13 cellular contexts compared by ENCODE assay signal in genomic region chr1:16208270-16208987, GRCh38. TPM values are rescaled to one million over a fixed set of nuclear protein-coding genes. Genes with fewer than 3 reads are reported as not detected.
DNase-seq lines count a peak whose midpoint lies in the region; ATAC-seq lines count a peak whose summit lies in the region.
"Had no signal": no experiment of that assay in that cellular context is flagged by ENCODE, and none has a peak within 500 bp of the region (broad histone marks: within the 10 kb centered on the region; RNA-seq: fewer than 3 reads in every experiment).

No MANE protein-coding gene starts in this region.

- peak overlapping the region; percentile 31 for H3K4me3 Mint-ChIP-seq in activated CD4-positive, alpha-beta T cell treated with anti-CD3 and anti-CD28 coated beads, Interleukin-2, amount 10 ng/mL, durations not matched to agents 24 days and 14 days
- peak overlapping the region; percentile 48 to 82 for H3K4me3 Mint-ChIP-seq in effector memory CD8-positive, alpha-beta T cell

- peaks cover 6% of the 10 kb centered on the region for H3K4me1 Mint-ChIP-seq in activated CD4-positive, alpha-beta T cell treated with anti-CD3 and anti-CD28 coated beads, Interleukin-2, amount 10 ng/mL, durations not matched to agents 24 days and 14 days
- peaks cover 11 to 18% of the 10 kb centered on the region in 2 donors for H3K4me1 Mint-ChIP-seq in effector memory CD8-positive, alpha-beta T cell (ENCODE audit: low read depth in 2 of 2)

- intact Hi-C loops in activated CD4-positive, alpha-beta T cell treated with anti-CD3 and anti-CD28 coated beads, Interleukin-2, amount 10 ng/mL, durations not matched to agents 24 days and 14 days (cut with micrococcal nuclease): no loop called here

- H3K36me3 Mint-ChIP-seq in activated CD4-positive, alpha-beta T cell treated with anti-CD3 and anti-CD28 coated beads, Interleukin-2, amount 10 ng/mL, durations not matched to agents 24 days and 14 days (ENCODE audit: low read depth): peaks cover 2% of the 10 kb centered on the region
- H3K36me3 Mint-ChIP-seq in effector memory CD8-positive, alpha-beta T cell (ENCODE audit: insufficient read depth): peaks cover 3% of the 10 kb centered on the region

- no peak for DNase-seq in activated CD4-positive, alpha-beta T cell treated with anti-CD3 and anti-CD28 coated beads, Interleukin-2, amount 10 ng/mL, durations not matched to agents 24 days and 14 days
- no peak for DNase-seq in activated CD4-positive, alpha-beta T cell treated with anti-CD3 and anti-CD28 coated beads for 48 hours
- peak; percentile 65 for DNase-seq in NCI-H1092 (lab: John Stamatoyannopoulos, UW)
- no peak for DNase-seq in effector memory CD8-positive, alpha-beta T cell
- DNase-seq in COR-L47 (lab: John Stamatoyannopoulos, UW): no peak
- DNase-seq in ecto neural progenitor cell (ENCODE audit: low spot score): no peak
- DNase-seq: activated T-cell treated with anti-CD3 and anti-CD28 coated beads, Interleukin-2, amount 50 U/mL, for 24 hours; NCI-H1694; nucleus accumbens; stimulated activated CD4-positive, alpha-beta T cell treated with anti-CD3 and anti-CD28 coated beads, Interleukin-4, amount 100 ng/mL, for 4 hours had no signal

- no peak for ATAC-seq in effector memory CD8-positive, alpha-beta T cell (replicated peaks)
- no peak for ATAC-seq in HG02759 (IDR thresholded peaks at IDR 0.05; ENCODE audit: unreplicated experiment)
- ATAC-seq: left lobe of liver had no signal

- H3K27ac ChIP-seq in skin epidermis: peak overlapping the region in 11 of 21 experiments; percentile 0 to 90 (median 60)

- H3K9me3 Mint-ChIP-seq in activated CD4-positive, alpha-beta T cell treated with anti-CD3 and anti-CD28 coated beads, Interleukin-2, amount 10 ng/mL, durations not matched to agents 24 days and 14 days: no peaks in the 10 kb centered on the region
- H3K9me3 Mint-ChIP-seq in effector memory CD8-positive, alpha-beta T cell: no peaks in the 10 kb centered on the region
- H3K9me3 Mint-ChIP-seq: activated T-cell treated with anti-CD3 and anti-CD28 coated beads, Interleukin-2, amount 50 U/mL, for 24 hours had no signal

- H3K27ac Mint-ChIP-seq in activated CD4-positive, alpha-beta T cell treated with anti-CD3 and anti-CD28 coated beads, Interleukin-2, amount 10 ng/mL, durations not matched to agents 24 days and 14 days: peak overlapping the region; percentile 35
- peak overlapping the region in 1 of 2 donors; percentile 89 for H3K27ac Mint-ChIP-seq in effector memory CD8-positive, alpha-beta T cell
- H3K27ac Mint-ChIP-seq: activated T-cell treated with anti-CD3 and anti-CD28 coated beads, Interleukin-2, amount 50 U/mL, for 24 hours had no signal

- H3K4me3 ChIP-seq in skin epidermis: no peak overlapping the region

- peaks cover 9% of the 10 kb centered on the region for H3K27me3 Mint-ChIP-seq in activated CD4-positive, alpha-beta T cell treated with anti-CD3 and anti-CD28 coated beads, Interleukin-2, amount 10 ng/mL, durations not matched to agents 24 days and 14 days
- H3K27me3 Mint-ChIP-seq in effector memory CD8-positive, alpha-beta T cell: no peaks in the 10 kb centered on the region
- H3K27me3 Mint-ChIP-seq: activated T-cell treated with anti-CD3 and anti-CD28 coated beads, Interleukin-2, amount 50 U/mL, for 24 hours had no signal

RNA-seq across cellular contexts. Expression of gene ARHGEF19, which starts 4.0 kb away (rescaled TPM):
- total RNA-seq in activated CD4-positive, alpha-beta T cell treated with anti-CD3 and anti-CD28 coated beads, Interleukin-2, amount 10 ng/mL, durations not matched to agents 24 days and 14 days: 8.5 and 8.8 TPM in 2 replicates

RNA-seq across cellular contexts. Expression of gene CPLANE2, which starts 28.6 kb away (rescaled TPM):
- total RNA-seq in activated CD4-positive, alpha-beta T cell treated with anti-CD3 and anti-CD28 coated beads, Interleukin-2, amount 10 ng/mL, durations not matched to agents 24 days and 14 days: 4.8 and 6.1 TPM in 2 replicates

RNA-seq across cellular contexts. Expression of gene EPHA2, which starts 52.6 kb away (rescaled TPM):
- not detected in 2 replicates for total RNA-seq in activated CD4-positive, alpha-beta T cell treated with anti-CD3 and anti-CD28 coated beads, Interleukin-2, amount 10 ng/mL, durations not matched to agents 24 days and 14 days
